Comparison of ENCODE assay signal across 1 cellular context in the genomic region with DNA sequence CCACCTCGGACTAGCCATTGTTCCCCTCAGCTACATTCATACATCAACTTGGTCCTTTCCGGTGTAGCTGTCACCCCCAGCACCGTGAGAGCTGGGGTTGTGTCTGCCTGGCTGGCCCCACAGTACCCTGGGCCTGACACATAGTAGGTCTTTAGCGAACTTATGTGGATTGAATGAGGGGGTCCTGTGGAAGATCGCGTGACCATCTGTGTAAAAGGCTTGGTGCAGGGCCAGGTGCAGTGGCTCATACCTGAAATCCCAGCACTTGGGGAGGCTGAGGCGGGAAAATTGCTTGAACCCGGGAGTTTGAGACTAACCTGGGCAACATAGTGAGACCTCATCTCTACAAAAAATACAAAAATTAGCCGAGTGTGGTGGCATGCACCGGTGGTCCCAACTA.
TF ChIP-seq lines count a peak whose summit lies in the region.

No MANE protein-coding gene starts in this region.

TF ChIP-seq in IMR-90, 13 proteins besides CTCF, POLR2A, EP300 and RAD21:
- TF ChIP-seq, protein P1, sequence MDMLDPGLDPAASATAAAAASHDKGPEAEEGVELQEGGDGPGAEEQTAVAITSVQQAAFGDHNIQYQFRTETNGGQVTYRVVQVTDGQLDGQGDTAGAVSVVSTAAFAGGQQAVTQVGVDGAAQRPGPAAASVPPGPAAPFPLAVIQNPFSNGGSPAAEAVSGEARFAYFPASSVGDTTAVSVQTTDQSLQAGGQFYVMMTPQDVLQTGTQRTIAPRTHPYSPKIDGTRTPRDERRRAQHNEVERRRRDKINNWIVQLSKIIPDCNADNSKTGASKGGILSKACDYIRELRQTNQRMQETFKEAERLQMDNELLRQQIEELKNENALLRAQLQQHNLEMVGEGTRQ (IDR thresholded peaks at IDR 0.05; ENCODE audit: low read depth, low read length), result no peak
- TF ChIP-seq RCOR1 (IDR thresholded peaks at IDR 0.05; ENCODE audit: insufficient replicate concordance, low read length) (no peak), CHD1 (IDR thresholded peaks at IDR 0.05; ENCODE audit: low read depth, low read length) (no peak), SMC3 (IDR thresholded peaks at IDR 0.05; ENCODE audit: low read depth, low read length) (no peak), MAZ (IDR thresholded peaks at IDR 0.05; ENCODE audit: borderline replicate concordance, low read depth, low read length) (no peak), RFX5 (IDR thresholded peaks at IDR 0.05; ENCODE audit: low read depth, low read length) (no peak), MAFK (IDR thresholded peaks at IDR 0.05; ENCODE audit: low read depth, low read length) (no peak), MXI1 (IDR thresholded peaks at IDR 0.05; ENCODE audit: borderline replicate concordance, low read depth, low read length) (no peak), CEBPB (IDR thresholded peaks at IDR 0.05; ENCODE audit: low read depth, low read length) (no peak), BHLHE40 (IDR thresholded peaks at IDR 0.05; ENCODE audit: low read depth, low read length) (no peak), FOS (IDR thresholded peaks at IDR 0.05; ENCODE audit: low read depth, low read length) (no peak)
- TF ChIP-seq, protein P2, sequence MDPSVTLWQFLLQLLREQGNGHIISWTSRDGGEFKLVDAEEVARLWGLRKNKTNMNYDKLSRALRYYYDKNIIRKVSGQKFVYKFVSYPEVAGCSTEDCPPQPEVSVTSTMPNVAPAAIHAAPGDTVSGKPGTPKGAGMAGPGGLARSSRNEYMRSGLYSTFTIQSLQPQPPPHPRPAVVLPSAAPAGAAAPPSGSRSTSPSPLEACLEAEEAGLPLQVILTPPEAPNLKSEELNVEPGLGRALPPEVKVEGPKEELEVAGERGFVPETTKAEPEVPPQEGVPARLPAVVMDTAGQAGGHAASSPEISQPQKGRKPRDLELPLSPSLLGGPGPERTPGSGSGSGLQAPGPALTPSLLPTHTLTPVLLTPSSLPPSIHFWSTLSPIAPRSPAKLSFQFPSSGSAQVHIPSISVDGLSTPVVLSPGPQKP (IDR thresholded peaks at IDR 0.05; ENCODE audit: borderline replicate concordance, low read depth, low read length), result no peak
TF ChIP-seq in IMR-90: peak in this region for 0.
